In the genomic region with DNA sequence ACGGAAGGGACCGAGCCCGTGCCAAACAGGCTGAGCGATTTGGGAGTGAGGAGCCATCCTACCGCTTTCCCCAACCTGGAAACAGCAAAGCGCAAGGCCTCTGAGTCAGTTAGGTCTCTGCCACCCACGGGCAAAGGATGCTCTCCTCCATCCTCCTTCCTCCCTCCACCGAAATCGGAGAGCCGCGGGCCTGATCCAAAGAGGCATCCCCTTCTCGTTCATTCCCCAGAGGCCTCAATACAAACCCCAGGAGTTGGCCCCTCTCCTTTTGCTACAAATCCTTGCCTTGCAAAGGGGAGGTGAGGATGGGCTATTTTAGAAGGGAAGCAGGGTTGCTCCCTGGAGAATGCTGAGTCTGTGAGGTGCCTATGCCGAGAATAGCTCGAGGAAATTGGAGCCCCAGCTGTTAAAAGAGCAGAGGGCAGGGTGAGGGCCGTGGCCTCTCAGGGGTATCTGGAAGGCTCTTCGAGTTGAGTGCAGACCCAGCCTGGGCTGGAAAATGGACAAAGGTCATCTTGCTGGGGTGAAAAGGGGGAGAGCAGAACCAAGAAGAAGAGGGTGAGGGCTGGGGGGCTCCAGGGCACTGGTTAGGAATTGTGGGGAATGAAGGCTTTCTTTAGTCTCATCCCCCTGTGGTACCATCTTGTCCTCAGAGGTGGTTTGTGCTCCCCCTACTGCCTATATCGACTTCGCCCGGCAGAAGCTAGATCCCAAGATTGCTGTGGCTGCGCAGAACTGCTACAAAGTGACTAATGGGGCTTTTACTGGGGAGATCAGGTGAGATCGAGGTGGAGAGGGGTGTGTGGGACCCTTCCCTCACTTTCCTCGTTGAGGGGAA, we compare ENCODE assay signal across 8 cellular contexts. TPM values are rescaled to one million over a fixed set of nuclear protein-coding genes. Genes with fewer than 3 reads are reported as not detected.
DNase-seq lines count a peak whose midpoint lies in the region; ATAC-seq, FAIRE-seq and TF ChIP-seq lines count a peak whose summit lies in the region.

No MANE protein-coding gene starts in this region.

- peak overlapping the region; percentile 88 to 93 (median 90) for H3K4me3 Mint-ChIP-seq in CD4-positive, alpha-beta memory T cell

- intact Hi-C loops in CD4-positive, alpha-beta memory T cell (cut with micrococcal nuclease) = loop anchor here (1.0 kb wide), 6 partner anchors 70 to 245 kb away; a partner anchor contains a TSS
- intact Hi-C loops in stomach (cut with DNase I; ENCODE audit: low total_unique reads) = no loop called here

- H3K27me3 ChIP-seq in CD4-positive, alpha-beta memory T cell (ENCODE audit: insufficient read depth, low read length) = no peaks in the 10 kb centered on the region
- H3K27me3 ChIP-seq in HUES6 (ENCODE audit: control insufficient read depth, insufficient read depth, low read length) = no peaks in the 10 kb centered on the region
- no peaks in the 10 kb centered on the region for H3K27me3 ChIP-seq in adipocyte (replicated peaks; ENCODE audit: control insufficient read depth, insufficient read depth, low read length)
- H3K27me3 ChIP-seq in keratinocyte (ENCODE audit: control insufficient read depth, extremely low read depth, insufficient read depth, low read length) = no peaks in the 10 kb centered on the region
- H3K27me3 ChIP-seq in stomach = no peaks in the 10 kb centered on the region

- DNase-seq in CD4-positive, alpha-beta memory T cell = no peak
- DNase-seq in adipocyte (ENCODE audit: low read depth) = no peak
- DNase-seq in keratinocyte (ENCODE audit: low read depth, low spot score) = no peak
- no peak for DNase-seq in stomach
- no peak for DNase-seq in COLO668 (lab: John Stamatoyannopoulos, UW; ENCODE audit: unreplicated experiment)
- no peak for DNase-seq in middle frontal gyrus (ENCODE audit: extremely low spot score, low spot score)

- dilution Hi-C loops in keratinocyte (cut with MboI; ENCODE audit: extremely low pct_ligation_motif_present, low sequenced_read_pairs) = no loop called here

- peak overlapping the region; percentile 69 for H3K27ac ChIP-seq in CD4-positive, alpha-beta memory T cell (ENCODE audit: low read depth, low read length)
- peak overlapping the region; percentile 98; the same call in 1 of the 2 replicates for H3K27ac ChIP-seq in HUES6 (ENCODE audit: low read depth, low read length)
- peak overlapping the region; percentile 62 for H3K27ac ChIP-seq in keratinocyte (ENCODE audit: control insufficient read depth, insufficient read depth, low read length)
- H3K27ac ChIP-seq in stomach = peak overlapping the region; percentile 97 to 99 (median 98)

- no peaks in the 10 kb centered on the region for H3K27me3 Mint-ChIP-seq in CD4-positive, alpha-beta memory T cell

- no peak for ATAC-seq in HG03175 (IDR thresholded peaks at IDR 0.05; ENCODE audit: unreplicated experiment)

- FAIRE-seq in keratinocyte (lab: Jason Lieb, UNC) = no peak

- peaks cover 44% of the 10 kb centered on the region for H3K79me2 ChIP-seq in keratinocyte (ENCODE audit: control insufficient read depth, insufficient read depth, low read length)

- peaks cover 33 to 64% (median 49%) of the 10 kb centered on the region in 4 donors for H3K4me1 Mint-ChIP-seq in CD4-positive, alpha-beta memory T cell

- POLR2A ChIA-PET in CD4-positive, alpha-beta memory T cell (lab: Charles Lee; ENCODE audit: partially characterized antibody) = interaction anchor here (0.7 to 11.0 kb wide), 26 partner anchors 9 to 240 kb away, joined by 3 to 270 read pairs (median 9); a partner anchor contains a TSS

- H3K27ac Mint-ChIP-seq in CD4-positive, alpha-beta memory T cell = peak overlapping the region; percentile 88 to 97 (median 91)

- WGBS in stomach, 5 donors = 5 to 10% (median 7%) methylated on average over 21 to 22 of the region's 22 CpGs

- TF ChIP-seq EP300 in stomach (IDR thresholded peaks at IDR 0.05) = no peak

- TF ChIP-seq POLR2A in stomach (IDR thresholded peaks at IDR 0.05) = no peak

- CTCF ChIA-PET in CD4-positive, alpha-beta memory T cell (lab: Charles Lee; ENCODE audit: partially characterized antibody) = interaction anchor here (0.6 to 9.2 kb wide), 20 partner anchors 16 to 242 kb away, joined by 3 to 151 read pairs (median 7); a partner anchor contains a TSS

- peak overlapping the region; percentile 97 for H3K4me2 ChIP-seq in keratinocyte (ENCODE audit: control insufficient read depth, extremely low read depth, insufficient read depth, low read depth, low read length)

- H3K4me1 ChIP-seq in CD4-positive, alpha-beta memory T cell (ENCODE audit: insufficient read depth, low read length) = peaks cover 51% of the 10 kb centered on the region
- H3K4me1 ChIP-seq in HUES6 (ENCODE audit: control insufficient read depth, insufficient read depth, low read length) = peaks cover 48% of the 10 kb centered on the region
- H3K4me1 ChIP-seq in adipocyte (ENCODE audit: control insufficient read depth, insufficient read depth, low read length) = peaks cover 41% of the 10 kb centered on the region
- peaks cover 41% of the 10 kb centered on the region for H3K4me1 ChIP-seq in keratinocyte (ENCODE audit: control insufficient read depth, extremely low read depth, insufficient read depth, low read length)
- peaks cover 30 to 62% (median 58%) of the 10 kb centered on the region in 4 donors for H3K4me1 ChIP-seq in stomach

- H3K9me3 ChIP-seq in CD4-positive, alpha-beta memory T cell (ENCODE audit: control insufficient read depth in 1 of 2, low read length in 2 of 2) = no peaks in the 10 kb centered on the region
- H3K9me3 ChIP-seq in HUES6 (ENCODE audit: control insufficient read depth, insufficient read depth, low read depth, low read length) (no peaks in the 10 kb centered on the region), adipocyte (ENCODE audit: control insufficient read depth, low read length) (no peaks in the 10 kb centered on the region), keratinocyte (ENCODE audit: control insufficient read depth, low read depth, low read length) (no peaks in the 10 kb centered on the region), stomach (no peaks in the 10 kb centered on the region)

- no peaks in the 10 kb centered on the region for H3K9me1 ChIP-seq in keratinocyte (ENCODE audit: control insufficient read depth, extremely low read depth, insufficient read depth, low read length)

- no peaks in the 10 kb centered on the region for H3K9me3 Mint-ChIP-seq in CD4-positive, alpha-beta memory T cell

- peak overlapping the region; percentile 20 to 67 for H3K4me3 ChIP-seq in CD4-positive, alpha-beta memory T cell (ENCODE audit: low read length in 2 of 2)
- peak overlapping the region; percentile 91 for H3K4me3 ChIP-seq in HUES6 (ENCODE audit: low read depth, low read length)
- H3K4me3 ChIP-seq in adipocyte (ENCODE audit: low read length) = peak overlapping the region; percentile 88
- H3K4me3 ChIP-seq in keratinocyte (ENCODE audit: control insufficient read depth in 2 of 3, extremely low read depth in 1 of 3, insufficient read depth in 2 of 3, low read depth in 1 of 3, low read length in 3 of 3) = peak overlapping the region; percentile 87 to 93 (median 88)
- H3K4me3 ChIP-seq in stomach = peak overlapping the region; percentile 81 to 100 (median 98)

- H2AFZ ChIP-seq in keratinocyte (ENCODE audit: control insufficient read depth, low read length) = no peak overlapping the region

- H3K9ac ChIP-seq in HUES6 (ENCODE audit: low read length) = peak overlapping the region; percentile 98
- H3K9ac ChIP-seq in adipocyte (ENCODE audit: low read length) = peak overlapping the region; percentile 98
- H3K9ac ChIP-seq in keratinocyte (ENCODE audit: control insufficient read depth, extremely low read depth, insufficient read depth, low read length) = peak overlapping the region; percentile 82

- peaks cover 25% of the 10 kb centered on the region for H4K20me1 ChIP-seq in keratinocyte (ENCODE audit: control insufficient read depth, extremely low read depth, insufficient read depth, low read length)

- peaks cover 17 to 72% of the 10 kb centered on the region in 2 donors for H3K36me3 Mint-ChIP-seq in CD4-positive, alpha-beta memory T cell

- peaks cover 18% of the 10 kb centered on the region for H3K36me3 ChIP-seq in CD4-positive, alpha-beta memory T cell (ENCODE audit: insufficient read depth, low read length)
- H3K36me3 ChIP-seq in HUES6 (ENCODE audit: control insufficient read depth, insufficient read depth, low read length) (peaks cover 54% of the 10 kb centered on the region), adipocyte (ENCODE audit: control insufficient read depth, insufficient read depth, low read length, severe bottlenecking) (peaks cover 47% of the 10 kb centered on the region), keratinocyte (ENCODE audit: control insufficient read depth in 2 of 2, extremely low read depth in 1 of 2, insufficient read depth in 2 of 2, low read length in 2 of 2) (peaks cover 23 to 27% of the 10 kb centered on the region in 2 experiments), stomach (peaks cover 36 to 54% (median 52%) of the 10 kb centered on the region in 4 donors)

- peak in 2 of 3 experiments; percentile 24 to 31 for TF ChIP-seq CTCF in keratinocyte (optimal IDR thresholded peaks at IDR 0.05 in 1 of 3, IDR thresholded peaks at IDR 0.05 in 1 of 3, conservative IDR thresholded peaks at IDR 0.05 in 1 of 3; ENCODE audit: extremely low read depth in 1 of 3, insufficient read depth in 2 of 3, low read length in 3 of 3)
- no peak for TF ChIP-seq CTCF in stomach (IDR thresholded peaks at IDR 0.05)

RNA-seq across cellular contexts. Expression of a gene that starts 1.1 kb away (rescaled TPM):
- total RNA-seq in CD4-positive, alpha-beta memory T cell = 100 to 1,000 TPM; 155 to 164 TPM
- polyA plus RNA-seq in CD4-positive, alpha-beta memory T cell = 100 to 1,000 TPM; 572 to 777 TPM
- polyA plus RNA-seq in keratinocyte (1,218 to 2,229 TPM (median 1,551 TPM) in 3 replicates), stomach (100 to 1,000 TPM; 403 to 526 (median 504) TPM)
- polyA plus RNA-seq in keratinocyte (2011; ENCODE audit: low read depth) = 265 TPM
- polyA plus RNA-seq in keratinocyte (2011; cell fraction: cytosol; rRNA removed) = 1,209 and 1,293 TPM in 2 replicates
- polyA plus RNA-seq in keratinocyte (2011; cell fraction: nucleus; rRNA removed) = 796 and 920 TPM in 2 replicates
- 546 and 816 TPM in 2 replicates for polyA plus RNA-seq in keratinocyte (2012; ENCODE audit: low replicate concordance)
- polyA minus RNA-seq in keratinocyte = 1,325 to 2,073 TPM (median 1,599 TPM) in 3 replicates
- 656 TPM for polyA minus RNA-seq in keratinocyte (2011; cell fraction: cytosol; rRNA and poly(A)+ RNA removed)
- 245 and 276 TPM in 2 replicates for polyA minus RNA-seq in keratinocyte (2011; cell fraction: nucleus; rRNA and poly(A)+ RNA removed)
- 100 to 1,000 TPM; 131 to 359 (median 268) TPM for total RNA-seq in stomach

RNA-seq across cellular contexts. Expression of a gene that starts 4.7 kb away (rescaled TPM):
- total RNA-seq in CD4-positive, alpha-beta memory T cell = 10 to 100 TPM; 19.8 to 21.9 TPM
- polyA plus RNA-seq in CD4-positive, alpha-beta memory T cell = 10 to 100 TPM; 16.6 to 25.5 TPM
- 4.9 to 8.7 TPM (median 5.1 TPM) in 3 replicates for polyA plus RNA-seq in keratinocyte
- 1.2 TPM for polyA plus RNA-seq in keratinocyte (2011; ENCODE audit: low read depth)
- 3.8 and 7.7 TPM in 2 replicates for polyA plus RNA-seq in keratinocyte (2011; cell fraction: cytosol; rRNA removed)
- 5.1 and 8.0 TPM in 2 replicates for polyA plus RNA-seq in keratinocyte (2011; cell fraction: nucleus; rRNA removed)
- polyA plus RNA-seq in keratinocyte (2012; ENCODE audit: low replicate concordance) = 5.4 and 7.8 TPM in 2 replicates
- 1.4 to 5.8 TPM (median 1.7 TPM) in 3 replicates for polyA minus RNA-seq in keratinocyte
- polyA minus RNA-seq in keratinocyte (2011; cell fraction: cytosol; rRNA and poly(A)+ RNA removed) = 6.1 TPM
- polyA minus RNA-seq in keratinocyte (2011; cell fraction: nucleus; rRNA and poly(A)+ RNA removed) = 1.5 and 1.8 TPM in 2 replicates
- 10 to 100 TPM in 1 of 5 donors, 1 to 10 TPM in 3, not detected in 1; 5.1 to 24.0 (median 6.0) TPM for total RNA-seq in stomach
- 10 to 100 TPM in 2 of 3 donors, 1 to 10 TPM in 1; 9.9 to 13.4 (median 11.2) TPM for polyA plus RNA-seq in stomach

RNA-seq across cellular contexts. Expression of a gene that starts 16.5 kb away (rescaled TPM):
- total RNA-seq in CD4-positive, alpha-beta memory T cell = 10 to 100 TPM; 65.2 to 69.3 TPM
- polyA plus RNA-seq in CD4-positive, alpha-beta memory T cell = 10 to 100 TPM; 53.9 to 73.0 TPM
- 58.3 to 84.1 TPM (median 67.2 TPM) in 3 replicates for polyA plus RNA-seq in keratinocyte
- polyA plus RNA-seq in keratinocyte (2011; ENCODE audit: low read depth) = 31.2 TPM
- polyA plus RNA-seq in keratinocyte (2011; cell fraction: cytosol; rRNA removed) = 42.8 and 66.5 TPM in 2 replicates
- 94.0 and 116 TPM in 2 replicates for polyA plus RNA-seq in keratinocyte (2011; cell fraction: nucleus; rRNA removed)
- 44.4 and 76.0 TPM in 2 replicates for polyA plus RNA-seq in keratinocyte (2012; ENCODE audit: low replicate concordance)
- 122 to 148 TPM (median 148 TPM) in 3 replicates for polyA minus RNA-seq in keratinocyte
- polyA minus RNA-seq in keratinocyte (2011; cell fraction: cytosol; rRNA and poly(A)+ RNA removed) = 95.2 TPM
- 67.8 and 83.2 TPM in 2 replicates for polyA minus RNA-seq in keratinocyte (2011; cell fraction: nucleus; rRNA and poly(A)+ RNA removed)
- 10 to 100 TPM; 26.3 to 69.4 (median 48.7) TPM for total RNA-seq in stomach
- 10 to 100 TPM; 20.9 to 29.0 (median 25.0) TPM for polyA plus RNA-seq in stomach

RNA-seq across cellular contexts. Expression of a gene that starts 17.3 kb away (rescaled TPM):
- 1 to 10 TPM; 1.3 to 2.0 TPM for total RNA-seq in CD4-positive, alpha-beta memory T cell
- polyA plus RNA-seq in CD4-positive, alpha-beta memory T cell = under 1 TPM; 0.09 to 0.39 TPM
- 2.1 to 16.9 TPM (median 15.0 TPM) in 3 replicates for polyA plus RNA-seq in keratinocyte
- 0.62 TPM for polyA plus RNA-seq in keratinocyte (2011; ENCODE audit: low read depth)
- polyA plus RNA-seq in keratinocyte (2011; cell fraction: cytosol; rRNA removed) = 3.6 and 4.7 TPM in 2 replicates
- 7.3 and 8.3 TPM in 2 replicates for polyA plus RNA-seq in keratinocyte (2011; cell fraction: nucleus; rRNA removed)
- 0.55 and 15.7 TPM in 2 replicates for polyA plus RNA-seq in keratinocyte (2012; ENCODE audit: low replicate concordance)
- polyA minus RNA-seq in keratinocyte = 3.0 to 10.4 TPM (median 7.5 TPM) in 3 replicates
- polyA minus RNA-seq in keratinocyte (2011; cell fraction: cytosol; rRNA and poly(A)+ RNA removed) = 22.4 TPM
- 5.0 and 9.8 TPM in 2 replicates for polyA minus RNA-seq in keratinocyte (2011; cell fraction: nucleus; rRNA and poly(A)+ RNA removed)
- 10 to 100 TPM in 3 of 5 donors, 1 to 10 TPM in 2; 3.3 to 56.0 (median 19.6) TPM for total RNA-seq in stomach
- 10 to 100 TPM in 1 of 3 donors, 1 to 10 TPM in 2; 2.1 to 12.2 (median 9.8) TPM for polyA plus RNA-seq in stomach

RNA-seq across cellular contexts. Expression of a gene that starts 27.7 kb away (rescaled TPM):
- total RNA-seq in CD4-positive, alpha-beta memory T cell = 1 to 10 TPM; 5.1 to 5.2 TPM
- polyA plus RNA-seq in CD4-positive, alpha-beta memory T cell = not detected
- polyA plus RNA-seq in keratinocyte = 0.41 to 0.94 TPM (median 0.80 TPM) in 3 replicates
- polyA plus RNA-seq in keratinocyte (2011; ENCODE audit: low read depth) = not detected
- polyA plus RNA-seq in keratinocyte (2011; cell fraction: cytosol; rRNA removed) = 0.16 TPM in 2 replicates
- polyA plus RNA-seq in keratinocyte (2011; cell fraction: nucleus; rRNA removed) = 4.2 and 5.9 TPM in 2 replicates
- polyA plus RNA-seq in keratinocyte (2012; ENCODE audit: low replicate concordance) = 0.44 and 0.77 TPM in 2 replicates
- polyA minus RNA-seq in keratinocyte = 0.64 to 0.98 TPM (median 0.89 TPM) in 3 replicates
- polyA minus RNA-seq in keratinocyte (2011; cell fraction: cytosol; rRNA and poly(A)+ RNA removed) = not detected
- polyA minus RNA-seq in keratinocyte (2011; cell fraction: nucleus; rRNA and poly(A)+ RNA removed) = 0.93 and 1.3 TPM in 2 replicates
- 10 to 100 TPM in 1 of 5 donors, 1 to 10 TPM in 2, under 1 TPM in 1, not detected in 1; 0.89 to 11.1 (median 4.5) TPM for total RNA-seq in stomach
- polyA plus RNA-seq in stomach = 1 to 10 TPM in 2 of 3 donors, under 1 TPM in 1; 0.87 to 2.8 (median 2.7) TPM

Comparison
In these comparisons a context has a peak if more than half of its experiments do, and no peak if none do; other contexts are left out.
1. H3K4me3 ChIP-seq: peak in every context shown above with its lines; median percentile 98 in stomach; 91 in HUES6; 88 in adipocyte; 88 in keratinocyte; 44 in CD4-positive, alpha-beta memory T cell.
2. CTCF ChIP-seq: peak in keratinocyte (2 of 3); none in stomach (0 of 7).
3. Peak in every context shown above with its lines, with median percentiles within 50 percentile points of each other: H3K27ac ChIP-seq and H3K9ac ChIP-seq.